ENCODE assay signal across 9 cellular contexts in genomic region chr6:32845381-32845884, GRCh38. TPM values are rescaled to one million over a fixed set of nuclear protein-coding genes. Genes with fewer than 3 reads are reported as not detected.
DNase-seq lines count a peak whose midpoint lies in the region; ATAC-seq and TF ChIP-seq lines count a peak whose summit lies in the region.
"Had no signal": no experiment of that assay in that cellular context is flagged by ENCODE, and none has a peak within 500 bp of the region (broad histone marks: within the 10 kb centered on the region; RNA-seq: fewer than 3 reads in every experiment).

No MANE protein-coding gene starts in this region.

- H3K9me3 Mint-ChIP-seq in CD4-positive, alpha-beta T cell: no peaks in the 10 kb centered on the region
- H3K9me3 Mint-ChIP-seq in activated naive CD4-positive, alpha-beta T cell treated with anti-CD3 and anti-CD28 coated beads for 36 hours: no peaks in the 10 kb centered on the region
- H3K9me3 Mint-ChIP-seq in natural killer cell: no peaks in the 10 kb centered on the region

- H3K27me3 Mint-ChIP-seq in CD4-positive, alpha-beta T cell: no peaks in the 10 kb centered on the region
- no peaks in the 10 kb centered on the region for H3K27me3 Mint-ChIP-seq in activated naive CD4-positive, alpha-beta T cell treated with anti-CD3 and anti-CD28 coated beads for 36 hours (ENCODE audit: low read depth)
- H3K27me3 Mint-ChIP-seq in natural killer cell (ENCODE audit: low read depth in 2 of 2): no peaks in the 10 kb centered on the region

- H2AFZ ChIP-seq in PC-3 (ENCODE audit: low read length): no peak overlapping the region

- no TSS peak for BruUV-seq in PC-3 (replicated peaks; lab: Mats Ljungman, UMichigan)

- no peak overlapping the region for H3K9ac ChIP-seq in PC-3 (ENCODE audit: low read length)

- peak overlapping the region; percentile 99 for H3K27ac Mint-ChIP-seq in CD4-positive, alpha-beta T cell
- H3K27ac Mint-ChIP-seq in activated naive CD4-positive, alpha-beta T cell treated with anti-CD3 and anti-CD28 coated beads for 36 hours: peak overlapping the region; percentile 99
- H3K27ac Mint-ChIP-seq in natural killer cell: peak overlapping the region; percentile 96 to 100

- peaks cover 98% of the 10 kb centered on the region for H3K36me3 Mint-ChIP-seq in CD4-positive, alpha-beta T cell (ENCODE audit: low read depth)
- H3K36me3 Mint-ChIP-seq in activated naive CD4-positive, alpha-beta T cell treated with anti-CD3 and anti-CD28 coated beads for 36 hours (ENCODE audit: low read depth): peaks cover 92% of the 10 kb centered on the region
- peaks cover 50% of the 10 kb centered on the region for H3K36me3 Mint-ChIP-seq in natural killer cell

- DNase-seq in CD4-positive, alpha-beta T cell: peak in 7 of 10 experiments; percentile 25 to 50 (median 32)
- peak; percentile 65 for DNase-seq in M059J (ENCODE audit: low read depth)
- DNase-seq in activated naive CD4-positive, alpha-beta T cell treated with anti-CD3 and anti-CD28 coated beads for 36 hours: peak; percentile 74
- peak; percentile 30 for DNase-seq in natural killer cell
- no peak for DNase-seq in PC-3
- DNase-seq in NCI-H1417 (lab: John Stamatoyannopoulos, UW): no peak
- no peak for DNase-seq in COR-L47 (lab: John Stamatoyannopoulos, UW)
- DNase-seq in NCI-H1436 (lab: John Stamatoyannopoulos, UW): no peak

- peaks cover 93% of the 10 kb centered on the region for H3K4me1 Mint-ChIP-seq in CD4-positive, alpha-beta T cell (ENCODE audit: low read depth)
- peaks cover 68% of the 10 kb centered on the region for H3K4me1 Mint-ChIP-seq in activated naive CD4-positive, alpha-beta T cell treated with anti-CD3 and anti-CD28 coated beads for 36 hours (ENCODE audit: low read depth)
- peaks cover 92 to 96% of the 10 kb centered on the region in 2 donors for H3K4me1 Mint-ChIP-seq in natural killer cell

- no peaks in the 10 kb centered on the region for H3K27me3 ChIP-seq in CD4-positive, alpha-beta T cell (ENCODE audit: control insufficient read depth, insufficient read depth, low read length)
- H3K27me3 ChIP-seq in PC-3 (ENCODE audit: low read length): no peaks in the 10 kb centered on the region

- no peaks in the 10 kb centered on the region for H4K20me1 ChIP-seq in PC-3 (ENCODE audit: low read length)

- peaks cover 8% of the 10 kb centered on the region; the same call in 1 of the 2 replicates for H3K4me1 ChIP-seq in PC-3 (ENCODE audit: insufficient read depth, low read length)

- no peaks in the 10 kb centered on the region for H3K79me2 ChIP-seq in PC-3 (ENCODE audit: low read length)

- H3K4me3 Mint-ChIP-seq in CD4-positive, alpha-beta T cell: peak overlapping the region; percentile 97
- H3K4me3 Mint-ChIP-seq in activated naive CD4-positive, alpha-beta T cell treated with anti-CD3 and anti-CD28 coated beads for 36 hours: peak overlapping the region; percentile 98
- peak overlapping the region; percentile 100 for H3K4me3 Mint-ChIP-seq in natural killer cell

- no peak for TF ChIP-seq CTCF in CD4-positive, alpha-beta T cell (IDR thresholded peaks at IDR 0.05)
- no peak for TF ChIP-seq CTCF in natural killer cell (IDR thresholded peaks at IDR 0.05)
- no peak for TF ChIP-seq CTCF in PC-3 (conservative IDR thresholded peaks at IDR 0.05; ENCODE audit: low read depth, low read length)

- intact Hi-C loops in CD4-positive, alpha-beta T cell (cut with DNase I, micrococcal nuclease): loop anchor here (1.0 to 10.0 kb wide), 3 partner anchors 8 to 1399 kb away; partner anchors contain the start of genes HSD17B8 (in 1 of the 2), RING1 (in 1 of the 2), RXRB (in 1 of the 2) and SLC39A7 (in 1 of the 2)
- intact Hi-C loops in activated naive CD4-positive, alpha-beta T cell treated with anti-CD3 and anti-CD28 coated beads for 36 hours (cut with micrococcal nuclease): loop anchor here (2.0 to 10.0 kb wide), 4 partner anchors 49 to 1181 kb away; partner anchors contain the start of genes C6orf47, CSNK2B, GPANK1 and LY6G5B
- intact Hi-C loops in natural killer cell (cut with micrococcal nuclease): loop anchor here (2.0 kb wide), 1 partner anchor 127 kb away; no protein-coding TSS in a partner anchor
- intact Hi-C loops in PC-3 (cut with micrococcal nuclease): no loop called here

- POLR2A ChIA-PET in CD4-positive, alpha-beta T cell (lab: Charles Lee): interaction anchor here (0.7 to 11.2 kb wide), 32 partner anchors 10 to 1416 kb away, joined by 3 to 901 read pairs (median 4); partner anchors contain the start of genes BRD2, FKBPL, GPSM3 and HLA-DMA
- POLR2A ChIA-PET in PC-3 (lab: Charles Lee; ENCODE audit: unreplicated experiment): interaction anchor here (0.5 to 0.6 kb wide), 2 partner anchors 8 to 126 kb away, joined by 3 read pairs; partner anchors contain the start of genes PSMB9 and TAP1

- peak overlapping the region; percentile 99 for H3K27ac ChIP-seq in CD4-positive, alpha-beta T cell (ENCODE audit: low read depth, low read length)
- no peak overlapping the region for H3K27ac ChIP-seq in PC-3 (ENCODE audit: low read length)

- H3F3A ChIP-seq in PC-3 (ENCODE audit: low read length, unreplicated experiment): no peaks in the 10 kb centered on the region

- CTCF ChIA-PET in CD4-positive, alpha-beta T cell (lab: Charles Lee): interaction anchor here (1.1 to 4.0 kb wide), 5 partner anchors 9 to 139 kb away, joined by 3 to 66 read pairs (median 7); partner anchors contain the start of genes HLA-DMB, PSMB9 and TAP1
- CTCF ChIA-PET in activated naive CD4-positive, alpha-beta T cell treated with anti-CD3 and anti-CD28 coated beads for 36 hours (lab: Charles Lee): interaction anchor here (0.8 to 10.6 kb wide), 10 partner anchors 8 to 140 kb away, joined by 3 to 204 read pairs (median 4); partner anchors contain the start of genes BRD2, HLA-DMA, PSMB9 and TAP1
- CTCF ChIA-PET in PC-3 (lab: Charles Lee): interaction anchor here (0.6 to 1.5 kb wide), 4 partner anchors 8 to 23 kb away, joined by 4 to 6 read pairs (median 4); partner anchors contain the start of genes PSMB9 and TAP1

- no peaks in the 10 kb centered on the region for H3K36me3 ChIP-seq in PC-3 (ENCODE audit: low read depth, low read length)

- H3K4me2 ChIP-seq in PC-3 (ENCODE audit: low read length): no peak overlapping the region

- no peak overlapping the region for H3K4me3 ChIP-seq in PC-3 (ENCODE audit: low read length)

- no peaks in the 10 kb centered on the region for H3K9me2 ChIP-seq in PC-3 (replicated peaks; ENCODE audit: low read length)

- ATAC-seq in CD4-positive, alpha-beta T cell (ENCODE audit: poor library complexity): peak; percentile 18
- ATAC-seq in natural killer cell (peak in 1 of 3 donors; percentile 1), PC-3 (no peak)

- no peaks in the 10 kb centered on the region for H3K9me3 ChIP-seq in CD4-positive, alpha-beta T cell (ENCODE audit: control insufficient read depth, low read length)
- H3K9me3 ChIP-seq in PC-3 (ENCODE audit: low read length): no peaks in the 10 kb centered on the region

RNA-seq across cellular contexts. Expression of gene PSMB8, which starts 1.6 kb away (rescaled TPM):
- total RNA-seq in CD4-positive, alpha-beta T cell: 100 to 1,000 TPM; 120 to 121 TPM
- 350 and 427 TPM in 2 replicates for total RNA-seq in M059J (2014; rRNA removed; shearing (Covaris generic))
- total RNA-seq in activated naive CD4-positive, alpha-beta T cell treated with anti-CD3 and anti-CD28 coated beads for 36 hours: 100 to 1,000 TPM; 286 to 308 TPM
- total RNA-seq in natural killer cell (100 to 1,000 TPM; 160 to 170 (median 161) TPM), PC-3 (2014; rRNA removed) (21.2 and 31.6 TPM in 2 replicates)

RNA-seq across cellular contexts. Expression of gene TAP2, which starts 6.9 kb away (rescaled TPM):
- 100 to 1,000 TPM; 165 to 171 TPM for total RNA-seq in CD4-positive, alpha-beta T cell
- 45.6 and 67.8 TPM in 2 replicates for total RNA-seq in M059J (2014; rRNA removed; shearing (Covaris generic))
- 100 to 1,000 TPM; 136 to 138 TPM for total RNA-seq in activated naive CD4-positive, alpha-beta T cell treated with anti-CD3 and anti-CD28 coated beads for 36 hours
- 100 to 1,000 TPM; 162 to 221 (median 209) TPM for total RNA-seq in natural killer cell
- total RNA-seq in PC-3 (2014; rRNA removed): 90.5 and 93.0 TPM in 2 replicates

RNA-seq across cellular contexts. Expression of gene TAP1, which starts 8.1 kb away (rescaled TPM):
- 10 to 100 TPM; 91.5 to 93.9 TPM for total RNA-seq in CD4-positive, alpha-beta T cell
- 356 and 472 TPM in 2 replicates for total RNA-seq in M059J (2014; rRNA removed; shearing (Covaris generic))
- total RNA-seq in activated naive CD4-positive, alpha-beta T cell treated with anti-CD3 and anti-CD28 coated beads for 36 hours: 100 to 1,000 TPM; 187 TPM
- total RNA-seq in natural killer cell (100 to 1,000 TPM; 134 to 193 (median 179) TPM), PC-3 (2014; rRNA removed) (15.8 and 19.4 TPM in 2 replicates)

RNA-seq across cellular contexts. Expression of gene PSMB9, which starts 8.6 kb away (rescaled TPM):
- total RNA-seq in CD4-positive, alpha-beta T cell: 10 to 100 TPM; 37.2 to 38.4 TPM
- total RNA-seq in M059J (2014; rRNA removed; shearing (Covaris generic)): 339 and 412 TPM in 2 replicates
- total RNA-seq in activated naive CD4-positive, alpha-beta T cell treated with anti-CD3 and anti-CD28 coated beads for 36 hours: 100 to 1,000 TPM; 238 to 241 TPM
- total RNA-seq in natural killer cell (100 to 1,000 TPM; 112 to 190 (median 182) TPM), PC-3 (2014; rRNA removed) (0.40 and 1.5 TPM in 2 replicates)
- total RNA-seq: smooth muscle cell had no signal

RNA-seq across cellular contexts. Expression of gene HLA-DOB, which starts 28.6 kb away (rescaled TPM):
- 1 to 10 TPM; 2.9 to 3.2 TPM for total RNA-seq in CD4-positive, alpha-beta T cell
- total RNA-seq in M059J (2014; rRNA removed; shearing (Covaris generic)): 5.7 and 6.3 TPM in 2 replicates
- total RNA-seq in activated naive CD4-positive, alpha-beta T cell treated with anti-CD3 and anti-CD28 coated beads for 36 hours: 1 to 10 TPM in 1 of 2 experiments, under 1 TPM in 1; 0.91 to 1.1 TPM
- 10 to 100 TPM in 2 of 3 donors, 1 to 10 TPM in 1; 4.2 to 13.7 (median 10.4) TPM for total RNA-seq in natural killer cell
- total RNA-seq in PC-3 (2014; rRNA removed): 0.29 and 0.63 TPM in 2 replicates

Comparison
In these comparisons a context has a peak if more than half of its experiments do, and no peak if none do; other contexts are left out.
1. DNase-seq: peak in CD4-positive, alpha-beta T cell (7 of 10), M059J (single experiment), activated naive CD4-positive, alpha-beta T cell treated with anti-CD3 and anti-CD28 coated beads for 36 hours (single experiment) and natural killer cell (single experiment); none in PC-3 (single experiment), NCI-H1417 (0 of 3), COR-L47 (single experiment) and NCI-H1436 (single experiment).
2. Peak in every context shown above with its lines, with median percentiles within 50 percentile points of each other: H3K27ac Mint-ChIP-seq and H3K4me3 Mint-ChIP-seq.